In genomic region chr4:38902695-38903094, GRCh38 we compare ENCODE assay signal across 7 cellular contexts. TPM values are rescaled to one million over a fixed set of nuclear protein-coding genes. Genes with fewer than 3 reads are reported as not detected.
DNase-seq lines count a peak whose midpoint lies in the region; ATAC-seq and TF ChIP-seq lines count a peak whose summit lies in the region.

No MANE protein-coding gene starts in this region.

- H3K4me3 ChIP-seq in GM12875 (ENCODE audit: low read depth, low read length), result no peak overlapping the region
- H3K4me3 ChIP-seq in brain microvascular endothelial cell (ENCODE audit: low read depth, low read length), result no peak overlapping the region

- POLR2A ChIA-PET in T-cell (lab: Charles Lee), result interaction anchor here in 1 of 2 donors (0.5 to 0.8 kb wide), 3 partner anchors 82 to 1409 kb away, joined by 3 to 10 read pairs (median 3); partner anchors contain the start of gene TMEM156

- H3K36me3 ChIP-seq in brain microvascular endothelial cell (replicated peaks), result peaks cover 60% of the 10 kb centered on the region

- in situ Hi-C loops in brain microvascular endothelial cell (cut with HindIII; ENCODE audit: low pct_ligation_motif_present, low sequenced_read_pairs), result no loop called here

- no peaks in the 10 kb centered on the region for H3K4me1 Mint-ChIP-seq in T-cell
- H3K4me1 Mint-ChIP-seq in activated T-helper 2 cell treated with anti-CD3 and anti-CD28 coated beads, Interferon-gamma antibody, Interleukin-2, Interleukin-4, amounts not matched to agents 10 μg/mL and 5 μg/mL and 100 μg/mL, durations not matched to agents 14 hours and 24 hours and 36 hours (ENCODE audit: low read depth), result no peaks in the 10 kb centered on the region

- peaks cover 0 to 2% of the 10 kb centered on the region in 2 donors for H3K27me3 Mint-ChIP-seq in T-cell
- no peaks in the 10 kb centered on the region for H3K27me3 Mint-ChIP-seq in activated T-helper 2 cell treated with anti-CD3 and anti-CD28 coated beads, Interferon-gamma antibody, Interleukin-2, Interleukin-4, amounts not matched to agents 10 μg/mL and 5 μg/mL and 100 μg/mL, durations not matched to agents 14 hours and 24 hours and 36 hours (ENCODE audit: low read depth)

- intact Hi-C loops in Right ventricle myocardium superior (cut with DNase I), result loop anchor here (2.0 kb wide), 1 partner anchor 232 kb away; no protein-coding TSS in a partner anchor
- intact Hi-C loops in activated T-helper 2 cell treated with anti-CD3 and anti-CD28 coated beads, Interferon-gamma antibody, Interleukin-2, Interleukin-4, amounts not matched to agents 10 μg/mL and 5 μg/mL and 100 μg/mL, durations not matched to agents 14 hours and 24 hours and 36 hours (cut with micrococcal nuclease), result loop anchor here (1.0 to 5.0 kb wide), 2 partner anchors 35 to 233 kb away; no protein-coding TSS in a partner anchor

- CTCF ChIA-PET in T-cell (lab: Charles Lee), result interaction anchor here (0.5 to 4.2 kb wide), 42 partner anchors 9 to 567 kb away, joined by 3 to 117 read pairs (median 5); partner anchors contain the start of gene WDR19 (in 1 of the 2)

- no peak overlapping the region for H3K27ac Mint-ChIP-seq in T-cell
- no peak overlapping the region for H3K27ac Mint-ChIP-seq in activated T-helper 2 cell treated with anti-CD3 and anti-CD28 coated beads, Interferon-gamma antibody, Interleukin-2, Interleukin-4, amounts not matched to agents 10 μg/mL and 5 μg/mL and 100 μg/mL, durations not matched to agents 14 hours and 24 hours and 36 hours

- no peaks in the 10 kb centered on the region for H3K27me3 ChIP-seq in brain microvascular endothelial cell (replicated peaks)

- no peaks in the 10 kb centered on the region for H3K9me3 Mint-ChIP-seq in T-cell
- no peaks in the 10 kb centered on the region for H3K9me3 Mint-ChIP-seq in activated T-helper 2 cell treated with anti-CD3 and anti-CD28 coated beads, Interferon-gamma antibody, Interleukin-2, Interleukin-4, amounts not matched to agents 10 μg/mL and 5 μg/mL and 100 μg/mL, durations not matched to agents 14 hours and 24 hours and 36 hours

- no peak overlapping the region for H3K4me3 Mint-ChIP-seq in T-cell
- H3K4me3 Mint-ChIP-seq in activated T-helper 2 cell treated with anti-CD3 and anti-CD28 coated beads, Interferon-gamma antibody, Interleukin-2, Interleukin-4, amounts not matched to agents 10 μg/mL and 5 μg/mL and 100 μg/mL, durations not matched to agents 14 hours and 24 hours and 36 hours (ENCODE audit: low read depth), result no peak overlapping the region

- TF ChIP-seq CTCF in GM12875 (IDR thresholded peaks at IDR 0.05; ENCODE audit: borderline replicate concordance, insufficient read depth, low read depth, low read length) (0 out of 2 replicates have a peak, but pooled peaks have one; percentile 10), brain microvascular endothelial cell (IDR thresholded peaks at IDR 0.05; ENCODE audit: low read depth, low read length, missing control alignments) (no peak)

- no peaks in the 10 kb centered on the region for H3K36me3 Mint-ChIP-seq in T-cell
- H3K36me3 Mint-ChIP-seq in activated T-helper 2 cell treated with anti-CD3 and anti-CD28 coated beads, Interferon-gamma antibody, Interleukin-2, Interleukin-4, amounts not matched to agents 10 μg/mL and 5 μg/mL and 100 μg/mL, durations not matched to agents 14 hours and 24 hours and 36 hours (ENCODE audit: low read depth), result no peaks in the 10 kb centered on the region

- ATAC-seq in T-cell (replicated peaks in 1 of 4) (peak; percentile 60 to 85 (median 71)), Right ventricle myocardium superior (ENCODE audit: poor library complexity) (peak; percentile 69)

- peak; percentile 9 for DNase-seq in KG1 (lab: John Stamatoyannopoulos, UW)
- DNase-seq in T-cell, result no peak
- DNase-seq in Right ventricle myocardium superior, result no peak
- DNase-seq in superior temporal gyrus (ENCODE audit: extremely low spot score), result peak; percentile 84
- no peak for DNase-seq in activated T-helper 2 cell treated with anti-CD3 and anti-CD28 coated beads, Interferon-gamma antibody, Interleukin-2, Interleukin-4, amounts not matched to agents 10 μg/mL and 5 μg/mL and 100 μg/mL, durations not matched to agents 14 hours and 24 hours and 36 hours (ENCODE audit: low spot score)
- no peak for DNase-seq in brain microvascular endothelial cell

- no peak overlapping the region for H3K27ac ChIP-seq in brain microvascular endothelial cell

RNA-seq across cellular contexts. Expression of gene FAM114A1, which starts 35.1 kb away (rescaled TPM):
- total RNA-seq in T-cell (under 1 TPM in 4 of 5 donors, not detected in 1; 0.35 to 0.79 (median 0.39) TPM), Right ventricle myocardium superior (20.3 TPM)
- total RNA-seq in activated T-helper 2 cell treated with anti-CD3 and anti-CD28 coated beads, Interferon-gamma antibody, Interleukin-2, Interleukin-4, amounts not matched to agents 10 μg/mL and 5 μg/mL and 100 μg/mL, durations not matched to agents 14 hours and 24 hours and 36 hours, result 0.14 and 0.67 TPM in 2 replicates

RNA-seq across cellular contexts. Expression of gene TLR6, which starts 46.1 kb away (rescaled TPM):
- total RNA-seq in T-cell (1 to 10 TPM; 2.3 to 7.7 (median 3.2) TPM), Right ventricle myocardium superior (2.3 TPM)
- total RNA-seq in activated T-helper 2 cell treated with anti-CD3 and anti-CD28 coated beads, Interferon-gamma antibody, Interleukin-2, Interleukin-4, amounts not matched to agents 10 μg/mL and 5 μg/mL and 100 μg/mL, durations not matched to agents 14 hours and 24 hours and 36 hours, result 0.37 and 0.48 TPM in 2 replicates

Comparison
In these comparisons a context has a peak if more than half of its experiments do, and no peak if none do; other contexts are left out.
1. DNase-seq: peak in KG1 (single experiment) and superior temporal gyrus (single experiment); none in T-cell (0 of 34), Right ventricle myocardium superior (single experiment), activated T-helper 2 cell treated with anti-CD3 and anti-CD28 coated beads, Interferon-gamma antibody, Interleukin-2, Interleukin-4, amounts not matched to agents 10 μg/mL and 5 μg/mL and 100 μg/mL, durations not matched to agents 14 hours and 24 hours and 36 hours (single experiment) and brain microvascular endothelial cell (single experiment).
2. RNA of gene FAM114A1, which starts 35.1 kb away (total RNA-seq): 20.3 TPM in Right ventricle myocardium superior (single experiment); 0.35 to 0.79 TPM in T-cell and 0.14 to 0.67 TPM in activated T-helper 2 cell treated with anti-CD3 and anti-CD28 coated beads, Interferon-gamma antibody, Interleukin-2, Interleukin-4, amounts not matched to agents 10 μg/mL and 5 μg/mL and 100 μg/mL, durations not matched to agents 14 hours and 24 hours and 36 hours; every median in the first group is over 10 times any median in the second.